In genomic region chr7:141361965-141362364, GRCh38 we compare ENCODE assay signal across 21 cellular contexts.
DNase-seq lines count a peak whose midpoint lies in the region; ATAC-seq, FAIRE-seq and TF ChIP-seq lines count a peak whose summit lies in the region.
"Had no signal": no experiment of that assay in that cellular context is flagged by ENCODE, and none has a peak within 500 bp of the region (broad histone marks: within the 10 kb centered on the region; RNA-seq: fewer than 3 reads in every experiment).

No MANE protein-coding gene starts in this region.

- TF ChIP-seq CTCF in SK-N-SH (IDR thresholded peaks at IDR 0.05) (no peak), endothelial cell of umbilical vein (IDR thresholded peaks at IDR 0.05; ENCODE audit: extremely low read depth in 1 of 2, insufficient read depth in 1 of 2, low read depth in 1 of 2, low read length in 2 of 2) (no peak)

- H3F3A ChIP-seq in SK-N-SH (replicated peaks; ENCODE audit: insufficient read depth): no peaks in the 10 kb centered on the region

- H4K8ac ChIP-seq in trophoblast cell (ENCODE audit: low read depth, low read length): no peak overlapping the region

- H2BK5ac ChIP-seq in trophoblast cell (ENCODE audit: low read depth, low read length, poor library complexity): peak overlapping the region; percentile 58

- BruUV-seq in endothelial cell of umbilical vein (replicated peaks; lab: Mats Ljungman, UMichigan): no TSS peak

- H3K9me2 ChIP-seq in SK-N-SH: no peaks in the 10 kb centered on the region

- H3K4me1 ChIP-seq in SK-N-SH (ENCODE audit: control insufficient read depth in 1 of 2, insufficient read depth in 2 of 2, low read depth in 1 of 2, low read length in 1 of 2) (peaks cover 0 to 35% of the 10 kb centered on the region in 2 experiments; a peak in 2 of 4 replicates), HUES48 (ENCODE audit: control insufficient read depth, insufficient read depth, low read length) (peaks cover 24% of the 10 kb centered on the region), endothelial cell of umbilical vein (ENCODE audit: control insufficient read depth, extremely low read depth, insufficient read depth, low read length) (peaks cover 36% of the 10 kb centered on the region), trophoblast cell (ENCODE audit: control insufficient read depth in 1 of 2, insufficient read depth in 2 of 2, low read length in 2 of 2) (peaks cover 23 to 32% of the 10 kb centered on the region in 2 experiments)

- POLR2A ChIA-PET in SK-N-SH (lab: Yijun Ruan, JAX): no interaction called here
- POLR2A ChIA-PET in endothelial cell of umbilical vein (lab: Charles Lee): no interaction called here

- H3K27ac ChIP-seq in SK-N-SH (ENCODE audit: low read depth in 2 of 2, low read length in 1 of 2) (peak overlapping the region in 1 of 2 experiments; percentile 76; a peak in 2 of 4 replicates), HUES48 (ENCODE audit: low read depth, low read length) (peak overlapping the region; percentile 31), endothelial cell of umbilical vein (ENCODE audit: insufficient read depth, low read depth, low read length) (peak overlapping the region; percentile 9), trophoblast cell (ENCODE audit: low read depth, low read length) (peak overlapping the region; percentile 82)
- H3K27ac ChIP-seq: 22Rv1, HL-60 had no signal

- H4K12ac ChIP-seq in trophoblast cell (ENCODE audit: low read depth, low read length): no peak overlapping the region

- H3K23ac ChIP-seq in trophoblast cell (ENCODE audit: low read length): no peak overlapping the region

- H4K20me1 ChIP-seq in SK-N-SH (ENCODE audit: insufficient read depth) (no peaks in the 10 kb centered on the region), endothelial cell of umbilical vein (replicated peaks; ENCODE audit: control insufficient read depth, extremely low read depth, insufficient read depth, low read length) (no peaks in the 10 kb centered on the region)

- no peak; a peak in 1 of 4 replicates for TF ChIP-seq EP300 in SK-N-SH (IDR thresholded peaks at IDR 0.05; ENCODE audit: borderline replicate concordance in 1 of 2, low read depth in 1 of 2, low read length in 1 of 2)

- H3K79me2 ChIP-seq in SK-N-SH (ENCODE audit: insufficient read depth): no peaks in the 10 kb centered on the region
- no peaks in the 10 kb centered on the region for H3K79me2 ChIP-seq in endothelial cell of umbilical vein (ENCODE audit: control insufficient read depth, insufficient read depth, low read length)
- H3K79me2 ChIP-seq in trophoblast cell (ENCODE audit: control insufficient read depth, insufficient read depth, low read length, poor library complexity): no peaks in the 10 kb centered on the region

- H3K4me2 ChIP-seq in SK-N-SH (no peak overlapping the region), endothelial cell of umbilical vein (ENCODE audit: insufficient read depth, low read length) (no peak overlapping the region), trophoblast cell (ENCODE audit: low read length) (no peak overlapping the region)

- FAIRE-seq in endothelial cell of umbilical vein (lab: Jason Lieb, UNC): no peak
- FAIRE-seq: GM19239 had no signal

- DNase-seq in SK-N-SH (peak; percentile 31), endothelial cell of umbilical vein (ENCODE audit: low read depth, low spot score) (no peak), trophoblast cell (no peak), dermis blood vessel endothelial cell (no peak), T-helper 9 cell (no peak)
- DNase-seq: DMS 273 treated with DMSO at 0.1 percent for 48 hours, DND-41, GDM1, NCI-H1048, NCI-H1436, NCI-H1930, NCI-H524, NCI-H82, OCI-M1 had no signal

- CTCF ChIA-PET in SK-N-SH (lab: Yijun Ruan, JAX): interaction anchor here (0.6 kb wide), 1 partner anchor 187 kb away, joined by 3 read pairs; no protein-coding TSS in a partner anchor
- CTCF ChIA-PET in endothelial cell of umbilical vein (lab: Charles Lee): no interaction called here

- peak overlapping the region; percentile 10 for H2BK120ac ChIP-seq in trophoblast cell (ENCODE audit: insufficient read depth, low read length, poor library complexity)

- WGBS in SK-N-SH (ENCODE audit: low lambda C conversion rate): 36% methylated on average over 4 of the region's 4 CpGs
- no CpG with 5 or more reads among the region's 4 CpGs for WGBS in trophoblast cell (ENCODE audit: extremely low coverage, insufficient coverage, insufficient read length)

- H3K4ac ChIP-seq in trophoblast cell (ENCODE audit: low read depth, low read length): no peak overlapping the region

- peak overlapping the region; percentile 21 for H2BK12ac ChIP-seq in trophoblast cell (ENCODE audit: low read length)

- no peak overlapping the region for H3K9ac ChIP-seq in SK-N-SH
- no peak overlapping the region for H3K9ac ChIP-seq in HUES48 (ENCODE audit: low read depth, low read length)
- no peak overlapping the region for H3K9ac ChIP-seq in endothelial cell of umbilical vein (replicated peaks; ENCODE audit: extremely low read depth, insufficient read depth, low read length)
- H3K9ac ChIP-seq in trophoblast cell (ENCODE audit: low read length): no peak overlapping the region

- H3K14ac ChIP-seq in trophoblast cell (ENCODE audit: low read length): no peak overlapping the region

- no peaks in the 10 kb centered on the region for H3K36me3 ChIP-seq in SK-N-SH (replicated peaks in 1 of 2; ENCODE audit: control insufficient read depth in 1 of 2, insufficient read depth in 2 of 2, low read length in 1 of 2)
- H3K36me3 ChIP-seq in HUES48 (ENCODE audit: control insufficient read depth, insufficient read depth, low read length): no peaks in the 10 kb centered on the region
- no peaks in the 10 kb centered on the region for H3K36me3 ChIP-seq in endothelial cell of umbilical vein (ENCODE audit: control insufficient read depth in 2 of 2, extremely low read depth in 1 of 2, insufficient read depth in 2 of 2, low read length in 2 of 2)
- H3K36me3 ChIP-seq in trophoblast cell (ENCODE audit: control insufficient read depth in 1 of 2, insufficient read depth in 2 of 2, low read length in 2 of 2): no peaks in the 10 kb centered on the region
- H3K36me3 ChIP-seq: HAP-1 had no signal

- no peak overlapping the region for H3K18ac ChIP-seq in trophoblast cell (ENCODE audit: low read length)

- ATAC-seq in SK-N-SH treated with all-trans-retinoic acid at 6 μM for 48 hours: no peak
- ATAC-seq in GM18498 (IDR thresholded peaks at IDR 0.05; ENCODE audit: unreplicated experiment): no peak

- H2AFZ ChIP-seq in SK-N-SH (ENCODE audit: low read depth): no peak overlapping the region
- H2AFZ ChIP-seq in endothelial cell of umbilical vein (ENCODE audit: low read depth, low read length): no peak overlapping the region
- no peak overlapping the region for H2AFZ ChIP-seq in trophoblast cell (ENCODE audit: insufficient read depth, low read length, poor library complexity)

- TF ChIP-seq RAD21 in SK-N-SH (IDR thresholded peaks at IDR 0.05; ENCODE audit: low read length): no peak

- no peak for TF ChIP-seq POLR2A in endothelial cell of umbilical vein (IDR thresholded peaks at IDR 0.05; ENCODE audit: low read depth, low read length)

- no peaks in the 10 kb centered on the region for H3K27me3 ChIP-seq in SK-N-SH (ENCODE audit: insufficient read depth)
- no peaks in the 10 kb centered on the region for H3K27me3 ChIP-seq in HUES48 (ENCODE audit: control insufficient read depth, insufficient read depth, low read length)
- H3K27me3 ChIP-seq in endothelial cell of umbilical vein (ENCODE audit: control insufficient read depth in 2 of 2, insufficient read depth in 2 of 2, low read length in 2 of 2): no peaks in the 10 kb centered on the region
- no peaks in the 10 kb centered on the region for H3K27me3 ChIP-seq in trophoblast cell (ENCODE audit: insufficient read depth, low read length)

- H4K91ac ChIP-seq in trophoblast cell (ENCODE audit: low read depth, low read length): peak overlapping the region; percentile 33

- no peak overlapping the region for H2AK5ac ChIP-seq in trophoblast cell (ENCODE audit: low read length)

- peaks cover 26% of the 10 kb centered on the region for H3K79me1 ChIP-seq in trophoblast cell (ENCODE audit: low read length)

- H3K9me1 ChIP-seq in endothelial cell of umbilical vein (replicated peaks; ENCODE audit: control insufficient read depth, extremely low read depth, insufficient read depth, low read length): no peaks in the 10 kb centered on the region

- intact Hi-C loops in endothelial cell of umbilical vein (cut with micrococcal nuclease): loop anchor here (2.0 to 10.0 kb wide), 3 partner anchors 347 to 440 kb away; partner anchors contain the start of genes BRAF and MRPS33

- dilution Hi-C loops in endothelial cell of umbilical vein (cut with MboI; ENCODE audit: extremely low pct_ligation_motif_present, low sequenced_read_pairs): no loop called here

- H3K4me3 ChIP-seq in SK-N-SH (ENCODE audit: low read depth in 2 of 2, low read length in 1 of 2): no peak overlapping the region
- no peak overlapping the region for H3K4me3 ChIP-seq in HUES48 (ENCODE audit: low read depth, low read length)
- H3K4me3 ChIP-seq in endothelial cell of umbilical vein (replicated peaks in 1 of 3; ENCODE audit: insufficient read depth in 1 of 3, low read depth in 1 of 3, low read length in 3 of 3): no peak overlapping the region
- no peak overlapping the region for H3K4me3 ChIP-seq in trophoblast cell (ENCODE audit: low read depth, low read length)
- H3K4me3 ChIP-seq: HAP-1 had no signal

- H3K9me3 ChIP-seq in SK-N-SH: no peaks in the 10 kb centered on the region
- no peaks in the 10 kb centered on the region for H3K9me3 ChIP-seq in HUES48 (ENCODE audit: control insufficient read depth, insufficient read depth, low read length)
- no peaks in the 10 kb centered on the region for H3K9me3 ChIP-seq in endothelial cell of umbilical vein (replicated peaks; ENCODE audit: control insufficient read depth, insufficient read depth, low read length)
- no peaks in the 10 kb centered on the region for H3K9me3 ChIP-seq in trophoblast cell (ENCODE audit: insufficient read depth, low read depth, low read length)
- H3K9me3 ChIP-seq: HAP-1 had no signal

TF ChIP-seq in SK-N-SH, 30 proteins besides CTCF, POLR2A, EP300 and RAD21 (continues in another document):
- TF ChIP-seq YY1 (IDR thresholded peaks at IDR 0.05; ENCODE audit: low read depth) (no peak), TAF1 (IDR thresholded peaks at IDR 0.05; ENCODE audit: borderline replicate concordance, low read depth, low read length) (no peak), RCOR1 (IDR thresholded peaks at IDR 0.05; ENCODE audit: low read length) (peak; percentile 31; the same call in 1 of the 2 replicates)

TF ChIP-seq in endothelial cell of umbilical vein, 7 proteins besides CTCF, POLR2A, EP300 and RAD21:
- TF ChIP-seq POLR2AphosphoS5 (IDR thresholded peaks at IDR 0.05; ENCODE audit: insufficient read depth, low read depth, low read length): no peak
- no peak for TF ChIP-seq JUN (IDR thresholded peaks at IDR 0.05; ENCODE audit: borderline replicate concordance, insufficient read depth, insufficient read length, low read depth)
